In the genomic region with DNA sequence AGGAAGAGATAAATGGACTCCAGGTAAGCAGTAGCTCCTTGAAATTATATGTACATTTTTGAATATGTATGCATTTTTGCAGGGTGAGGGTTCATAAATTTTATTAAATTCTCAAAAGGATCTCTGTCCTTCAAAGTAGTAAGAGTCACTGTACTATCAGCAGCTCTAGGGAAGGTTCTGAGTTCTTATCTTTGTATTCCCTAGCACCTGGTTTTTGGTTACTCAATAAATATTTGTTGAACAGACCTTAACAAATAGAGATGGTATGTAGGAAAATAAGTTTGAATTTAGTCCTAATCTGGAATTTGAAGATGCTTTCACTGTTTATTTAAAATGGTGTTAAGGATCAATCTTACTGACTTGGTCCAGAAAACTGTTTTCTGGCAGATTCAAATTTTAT, we compare ENCODE assay signal across 1 cellular context.
TF ChIP-seq lines count a peak whose summit lies in the region.

No MANE protein-coding gene starts in this region.

TF ChIP-seq in GM23338, 12 proteins besides CTCF, POLR2A, EP300 and RAD21 (continued from another document):
- TF ChIP-seq, protein P1, sequence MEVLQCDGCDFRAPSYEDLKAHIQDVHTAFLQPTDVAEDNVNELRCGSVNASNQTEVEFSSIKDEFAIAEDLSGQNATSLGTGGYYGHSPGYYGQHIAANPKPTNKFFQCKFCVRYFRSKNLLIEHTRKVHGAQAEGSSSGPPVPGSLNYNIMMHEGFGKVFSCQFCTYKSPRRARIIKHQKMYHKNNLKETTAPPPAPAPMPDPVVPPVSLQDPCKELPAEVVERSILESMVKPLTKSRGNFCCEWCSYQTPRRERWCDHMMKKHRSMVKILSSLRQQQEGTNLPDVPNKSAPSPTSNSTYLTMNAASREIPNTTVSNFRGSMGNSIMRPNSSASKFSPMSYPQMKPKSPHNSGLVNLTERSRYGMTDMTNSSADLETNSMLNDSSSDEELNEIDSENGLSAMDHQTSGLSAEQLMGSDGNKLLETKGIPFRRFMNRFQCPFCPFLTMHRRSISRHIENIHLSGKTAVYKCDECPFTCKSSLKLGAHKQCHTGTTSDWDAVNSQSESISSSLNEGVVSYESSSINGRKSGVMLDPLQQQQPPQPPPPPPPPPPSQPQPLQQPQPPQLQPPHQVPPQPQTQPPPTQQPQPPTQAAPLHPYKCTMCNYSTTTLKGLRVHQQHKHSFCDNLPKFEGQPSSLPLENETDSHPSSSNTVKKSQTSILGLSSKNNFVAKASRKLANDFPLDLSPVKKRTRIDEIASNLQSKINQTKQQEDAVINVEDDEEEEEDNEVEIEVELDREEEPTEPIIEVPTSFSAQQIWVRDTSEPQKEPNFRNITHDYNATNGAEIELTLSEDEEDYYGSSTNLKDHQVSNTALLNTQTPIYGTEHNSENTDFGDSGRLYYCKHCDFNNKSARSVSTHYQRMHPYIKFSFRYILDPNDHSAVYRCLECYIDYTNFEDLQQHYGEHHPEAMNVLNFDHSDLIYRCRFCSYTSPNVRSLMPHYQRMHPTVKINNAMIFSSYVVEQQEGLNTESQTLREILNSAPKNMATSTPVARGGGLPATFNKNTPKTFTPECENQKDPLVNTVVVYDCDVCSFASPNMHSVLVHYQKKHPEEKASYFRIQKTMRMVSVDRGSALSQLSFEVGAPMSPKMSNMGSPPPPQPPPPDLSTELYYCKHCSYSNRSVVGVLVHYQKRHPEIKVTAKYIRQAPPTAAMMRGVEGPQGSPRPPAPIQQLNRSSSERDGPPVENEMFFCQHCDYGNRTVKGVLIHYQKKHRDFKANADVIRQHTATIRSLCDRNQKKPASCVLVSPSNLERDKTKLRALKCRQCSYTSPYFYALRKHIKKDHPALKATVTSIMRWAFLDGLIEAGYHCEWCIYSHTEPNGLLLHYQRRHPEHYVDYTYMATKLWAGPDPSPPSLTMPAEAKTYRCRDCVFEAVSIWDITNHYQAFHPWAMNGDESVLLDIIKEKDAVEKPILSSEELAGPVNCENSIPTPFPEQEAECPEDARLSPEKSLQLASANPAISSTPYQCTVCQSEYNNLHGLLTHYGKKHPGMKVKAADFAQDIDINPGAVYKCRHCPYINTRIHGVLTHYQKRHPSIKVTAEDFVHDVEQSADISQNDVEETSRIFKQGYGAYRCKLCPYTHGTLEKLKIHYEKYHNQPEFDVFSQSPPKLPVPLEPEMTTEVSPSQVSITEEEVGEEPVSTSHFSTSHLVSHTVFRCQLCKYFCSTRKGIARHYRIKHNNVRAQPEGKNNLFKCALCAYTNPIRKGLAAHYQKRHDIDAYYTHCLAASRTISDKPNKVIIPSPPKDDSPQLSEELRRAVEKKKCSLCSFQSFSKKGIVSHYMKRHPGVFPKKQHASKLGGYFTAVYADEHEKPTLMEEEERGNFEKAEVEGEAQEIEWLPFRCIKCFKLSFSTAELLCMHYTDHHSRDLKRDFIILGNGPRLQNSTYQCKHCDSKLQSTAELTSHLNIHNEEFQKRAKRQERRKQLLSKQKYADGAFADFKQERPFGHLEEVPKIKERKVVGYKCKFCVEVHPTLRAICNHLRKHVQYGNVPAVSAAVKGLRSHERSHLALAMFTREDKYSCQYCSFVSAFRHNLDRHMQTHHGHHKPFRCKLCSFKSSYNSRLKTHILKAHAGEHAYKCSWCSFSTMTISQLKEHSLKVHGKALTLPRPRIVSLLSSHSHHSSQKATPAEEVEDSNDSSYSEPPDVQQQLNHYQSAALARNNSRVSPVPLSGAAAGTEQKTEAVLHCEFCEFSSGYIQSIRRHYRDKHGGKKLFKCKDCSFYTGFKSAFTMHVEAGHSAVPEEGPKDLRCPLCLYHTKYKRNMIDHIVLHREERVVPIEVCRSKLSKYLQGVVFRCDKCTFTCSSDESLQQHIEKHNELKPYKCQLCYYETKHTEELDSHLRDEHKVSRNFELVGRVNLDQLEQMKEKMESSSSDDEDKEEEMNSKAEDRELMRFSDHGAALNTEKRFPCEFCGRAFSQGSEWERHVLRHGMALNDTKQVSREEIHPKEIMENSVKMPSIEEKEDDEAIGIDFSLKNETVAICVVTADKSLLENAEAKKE (CRISPR knock-in tag; IDR thresholded peaks at IDR 0.05): no peak
- TF ChIP-seq ZNF114 (CRISPR knock-in tag; IDR thresholded peaks at IDR 0.05): no peak
